In genomic region chr5:140115186-140115500, GRCh38 we compare ENCODE assay signal across 7 cellular contexts. TPM values are rescaled to one million over a fixed set of nuclear protein-coding genes. Genes with fewer than 3 reads are reported as not detected.
DNase-seq lines count a peak whose midpoint lies in the region; ATAC-seq and TF ChIP-seq lines count a peak whose summit lies in the region.

No MANE protein-coding gene starts in this region.

- H3K27ac Mint-ChIP-seq in WTC11: no peak overlapping the region

- H3K36me3 ChIP-seq in hepatocyte (replicated peaks; ENCODE audit: insufficient read depth, low read depth): no peaks in the 10 kb centered on the region
- no peaks in the 10 kb centered on the region for H3K36me3 ChIP-seq in spleen

- H4K20me1 ChIP-seq in hepatocyte (ENCODE audit: insufficient read depth, poor library complexity, severe bottlenecking): peaks cover 51% of the 10 kb centered on the region

- no peaks in the 10 kb centered on the region for H3K9me2 ChIP-seq in hepatocyte (replicated peaks; ENCODE audit: insufficient read depth)

- H3K4me3 Mint-ChIP-seq in WTC11: peak overlapping the region; percentile 86

- peaks cover 85% of the 10 kb centered on the region for H3K79me2 ChIP-seq in hepatocyte

- peaks cover 64% of the 10 kb centered on the region for H3K27me3 Mint-ChIP-seq in WTC11 (ENCODE audit: low read depth)

- peaks cover 63% of the 10 kb centered on the region for H3K4me1 Mint-ChIP-seq in WTC11

- peak overlapping the region; percentile 97 for H3K27ac ChIP-seq in hepatocyte
- H3K27ac ChIP-seq in spleen: peak overlapping the region in 6 of 8 donors; percentile 92 to 97 (median 94)

- POLR2A ChIA-PET in WTC11 (lab: Charles Lee): interaction anchor here (1.0 kb wide), 1 partner anchor 31 kb away, joined by 3 read pairs; no protein-coding TSS in a partner anchor

- H3K4me3 ChIP-seq in HFF-Myc (replicated peaks; ENCODE audit: low read depth, low read length): peak overlapping the region; percentile 80
- peak overlapping the region; percentile 81 for H3K4me3 ChIP-seq in hepatocyte
- H3K4me3 ChIP-seq in spleen: peak overlapping the region in 7 of 8 donors; percentile 58 to 88 (median 73)

- CTCF ChIA-PET in WTC11 (lab: Charles Lee): interaction anchor here (0.8 to 4.5 kb wide), 6 partner anchors 11 to 244 kb away, joined by 3 to 58 read pairs (median 4); partner anchors contain the start of gene NRG2

- H3K36me3 Mint-ChIP-seq in WTC11: no peaks in the 10 kb centered on the region

- no peaks in the 10 kb centered on the region for H3K9me3 ChIP-seq in hepatocyte (ENCODE audit: low read depth)
- H3K9me3 ChIP-seq in spleen: no peaks in the 10 kb centered on the region

- DNase-seq in HFF-Myc (ENCODE audit: extremely low read depth, low read depth) (no peak), WTC11 (ENCODE audit: low spot score) (no peak), hepatocyte (ENCODE audit: low spot score) (no peak), spleen (no peak), KBM-7 (no peak), NCI-H2029 (lab: John Stamatoyannopoulos, UW) (no peak)

- TF ChIP-seq POLR2A in spleen (IDR thresholded peaks at IDR 0.05): no peak

- TF ChIP-seq CTCF in HFF-Myc (IDR thresholded peaks at IDR 0.05; ENCODE audit: low read depth, low read length, missing control alignments): no peak
- TF ChIP-seq CTCF in WTC11 (IDR thresholded peaks at IDR 0.05): no peak
- no peak for TF ChIP-seq CTCF in hepatocyte (IDR thresholded peaks at IDR 0.05; ENCODE audit: poor library complexity)
- no peak for TF ChIP-seq CTCF in spleen (IDR thresholded peaks at IDR 0.05 in 8 of 11, conservative IDR thresholded peaks at IDR 0.05 in 3 of 11)

- no peaks in the 10 kb centered on the region for H3K9me3 Mint-ChIP-seq in WTC11

- WGBS in hepatocyte (ENCODE audit: low lambda C conversion rate, missing lambda C conversion rate): 38% methylated on average over 1 of the region's 1 CpG
- 37 to 61% (median 49%) methylated on average over 1 of the region's 1 CpG for WGBS in spleen, 5 donors

- peak overlapping the region; percentile 77 for H2AFZ ChIP-seq in hepatocyte

- H3K27me3 ChIP-seq in hepatocyte (peaks cover 24% of the 10 kb centered on the region), spleen (replicated peaks in 1 of 7) (peaks cover 0 to 32% (median 0%) of the 10 kb centered on the region in 7 donors)

- H3K4me1 ChIP-seq in hepatocyte (ENCODE audit: insufficient read depth) (peaks cover 31% of the 10 kb centered on the region), spleen (peaks cover 43 to 90% (median 71%) of the 10 kb centered on the region in 6 donors)

- in situ Hi-C loops in KBM-7 (cut with MboI; ENCODE audit: low pct_unique_long_range_greater_than_20kb, low sequenced_read_pairs): no loop called here

- peak overlapping the region; percentile 98 for H3K4me2 ChIP-seq in hepatocyte

- no peak for ATAC-seq in WTC11
- ATAC-seq in GM21390 (IDR thresholded peaks at IDR 0.05; ENCODE audit: unreplicated experiment): no peak

- intact Hi-C loops in spleen (cut with DNase I; ENCODE audit: low total_unique reads): no loop called here

TF ChIP-seq in WTC11, 78 proteins besides CTCF, POLR2A, EP300 and RAD21:
- TF ChIP-seq MLX (CRISPR knock-in tag; IDR thresholded peaks at IDR 0.05): no peak
- TF ChIP-seq JUN (CRISPR knock-in tag; IDR thresholded peaks at IDR 0.05): no peak
- no peak for TF ChIP-seq NR1H2 (CRISPR knock-in tag; IDR thresholded peaks at IDR 0.05)
- no peak for TF ChIP-seq HMGA2 (CRISPR knock-in tag; IDR thresholded peaks at IDR 0.05)
- TF ChIP-seq ZNF232 (CRISPR knock-in tag; IDR thresholded peaks at IDR 0.05): no peak
- TF ChIP-seq ZNF138 (CRISPR knock-in tag; conservative IDR thresholded peaks at IDR 0.05): no peak
- no peak for TF ChIP-seq FOXJ3 (CRISPR knock-in tag; IDR thresholded peaks at IDR 0.05; ENCODE audit: borderline replicate concordance)
- no peak for TF ChIP-seq NR3C1 (CRISPR knock-in tag; conservative IDR thresholded peaks at IDR 0.05; ENCODE audit: low read depth)
- TF ChIP-seq ARID4B (CRISPR knock-in tag; IDR thresholded peaks at IDR 0.05; ENCODE audit: borderline replicate concordance): no peak
- no peak for TF ChIP-seq ZNF281 (CRISPR knock-in tag; IDR thresholded peaks at IDR 0.05)

RNA-seq across cellular contexts. Expression of gene PURA, which starts 1.2 kb away (rescaled TPM):
- total RNA-seq in WTC11 (2021) (6.0 to 9.0 TPM (median 6.4 TPM) in 3 replicates), hepatocyte (11.9 and 13.8 TPM in 2 replicates), spleen (10 to 100 TPM; 19.0 to 36.2 (median 28.2) TPM)
- polyA plus RNA-seq in hepatocyte (7.4 and 10.1 TPM in 2 replicates), spleen (1 to 10 TPM; 2.8 to 4.7 (median 3.0) TPM)

RNA-seq across cellular contexts. Expression of gene IGIP, which starts 10.6 kb away (rescaled TPM):
- total RNA-seq in WTC11 (2021): 1.2 to 1.7 TPM (median 1.5 TPM) in 3 replicates
- 4.4 and 7.2 TPM in 2 replicates for total RNA-seq in hepatocyte
- polyA plus RNA-seq in hepatocyte: 0.50 and 0.89 TPM in 2 replicates
- 10 to 100 TPM in 5 of 7 donors, 1 to 10 TPM in 2; 8.1 to 20.4 (median 12.8) TPM for total RNA-seq in spleen
- polyA plus RNA-seq in spleen: 1 to 10 TPM; 4.7 to 6.4 (median 4.9) TPM

RNA-seq across cellular contexts. Expression of gene CYSTM1, which starts 59.8 kb away (rescaled TPM):
- total RNA-seq in WTC11 (2021) (27.7 to 29.3 TPM (median 28.9 TPM) in 3 replicates), hepatocyte (111 and 120 TPM in 2 replicates), spleen (10 to 100 TPM; 28.5 to 78.3 (median 43.2) TPM)
- polyA plus RNA-seq in hepatocyte (196 and 262 TPM in 2 replicates), spleen (10 to 100 TPM; 25.8 to 47.1 (median 33.4) TPM)
